In the genomic region with DNA sequence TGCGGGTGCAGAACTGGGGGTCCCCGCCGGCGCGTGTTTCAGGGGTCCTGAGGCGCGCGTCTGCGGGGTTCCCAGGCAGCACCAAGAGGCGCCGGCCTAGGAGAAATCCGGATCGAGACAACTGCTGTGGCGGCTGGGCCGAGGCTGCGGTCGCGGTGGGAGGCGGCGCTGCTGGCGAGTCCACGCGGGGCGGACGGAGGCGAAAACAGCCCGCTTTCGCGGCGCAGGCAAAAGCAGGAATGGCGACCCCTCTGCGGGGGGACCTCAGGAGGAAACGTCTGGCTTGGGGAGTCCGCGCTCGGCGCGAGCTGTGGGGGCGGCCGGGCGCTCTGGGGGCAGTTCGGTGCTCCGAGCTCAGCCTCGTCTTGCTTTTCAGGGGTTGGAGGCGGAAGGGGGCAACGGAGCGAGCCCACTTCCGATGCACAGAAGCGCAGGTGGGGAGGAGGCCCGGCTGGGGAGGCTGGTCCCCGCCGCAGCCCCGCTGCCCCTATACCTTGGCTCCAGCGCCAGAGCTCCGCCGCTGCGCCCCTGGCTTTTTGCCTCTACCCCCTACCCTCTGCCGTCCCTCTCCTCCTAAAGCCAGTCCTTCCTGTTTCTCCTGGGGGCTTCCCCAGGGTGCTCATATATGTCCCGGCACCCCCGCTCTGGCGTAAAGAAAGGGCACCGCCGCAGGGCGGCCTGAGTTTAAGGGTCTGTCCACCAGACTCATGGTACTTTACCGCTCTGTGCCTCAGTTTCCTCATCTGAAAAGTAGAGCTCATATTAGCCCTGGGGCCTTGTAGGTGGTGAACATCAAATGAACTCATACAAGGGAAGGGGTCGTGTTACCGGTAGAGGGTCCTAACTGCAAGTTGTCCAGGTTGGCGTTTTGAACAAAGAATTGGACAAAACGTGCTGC, we compare ENCODE assay signal across 8 cellular contexts.
DNase-seq lines count a peak whose midpoint lies in the region; ATAC-seq and TF ChIP-seq lines count a peak whose summit lies in the region.

No MANE protein-coding gene starts in this region.

- TF ChIP-seq CTCF in GM10266 (IDR thresholded peaks at IDR 0.05; ENCODE audit: control insufficient read depth, insufficient read depth, low read depth, missing control alignments) (peak; percentile 5), MCF 10A (IDR thresholded peaks at IDR 0.05; ENCODE audit: unreplicated experiment) (no peak), spleen (IDR thresholded peaks at IDR 0.05 in 8 of 11, conservative IDR thresholded peaks at IDR 0.05 in 3 of 11) (no peak)

- peak overlapping the region; percentile 84 to 91 (median 88) for H3K27ac ChIP-seq in spleen

- peaks cover 0 to 10% (median 0%) of the 10 kb centered on the region in 8 donors for H3K9me3 ChIP-seq in spleen

- no TSS peak for BruUV-seq in MCF 10A (replicated peaks; lab: Mats Ljungman, UMichigan)

- TF ChIP-seq POLR2A in spleen (IDR thresholded peaks at IDR 0.05), result no peak

- ATAC-seq in HG02763 (IDR thresholded peaks at IDR 0.05; ENCODE audit: unreplicated experiment) (peak; percentile 40), SK-N-SH treated with all-trans-retinoic acid at 6 μM for 48 hours (peak; percentile 79)

- DNase-seq in GM10266 (ENCODE audit: extremely low spot score), result peak; percentile 72
- DNase-seq in MCF 10A (ENCODE audit: unreplicated experiment), result no peak
- DNase-seq in iPS-NIHi7 (ENCODE audit: extremely low spot score), result peak; percentile 40
- peak; percentile 91 for DNase-seq in spleen
- no peak for DNase-seq in ecto neural progenitor cell (ENCODE audit: low spot score)
- no peak for DNase-seq in NCI-H524 treated with DMSO at 0.1 percent for 48 hours (lab: John Stamatoyannopoulos, UW)

- H3K9me3 Mint-ChIP-seq in MCF 10A (ENCODE audit: unreplicated experiment), result no peaks in the 10 kb centered on the region

- no peaks in the 10 kb centered on the region for H3K36me3 ChIP-seq in spleen

- peak overlapping the region; percentile 59 to 86 (median 72) for H3K4me3 ChIP-seq in spleen

- H3K27ac Mint-ChIP-seq in MCF 10A (ENCODE audit: low read depth, unreplicated experiment), result no peak overlapping the region

- CTCF ChIA-PET in MCF 10A (lab: Yijun Ruan, JAX), result no interaction called here

- H3K27me3 Mint-ChIP-seq in MCF 10A (ENCODE audit: insufficient read depth, unreplicated experiment), result no peaks in the 10 kb centered on the region

- intact Hi-C loops in MCF 10A (cut with micrococcal nuclease) (no loop called here), spleen (cut with DNase I; ENCODE audit: low total_unique reads) (no loop called here)

- H3K36me3 Mint-ChIP-seq in MCF 10A (ENCODE audit: insufficient read depth, unreplicated experiment), result peaks cover 5% of the 10 kb centered on the region

- peak overlapping the region; percentile 73 for H3K4me3 Mint-ChIP-seq in MCF 10A (ENCODE audit: unreplicated experiment)

- peaks cover 0 to 18% (median 0%) of the 10 kb centered on the region in 7 donors for H3K27me3 ChIP-seq in spleen (replicated peaks in 1 of 7)

- peaks cover 0 to 34% (median 22%) of the 10 kb centered on the region in 6 donors for H3K4me1 ChIP-seq in spleen

- peaks cover 6% of the 10 kb centered on the region for H3K4me1 Mint-ChIP-seq in MCF 10A (ENCODE audit: insufficient read depth, unreplicated experiment)

- POLR2A ChIA-PET in MCF 10A (lab: Yijun Ruan, JAX), result no interaction called here

- 2 to 42% (median 4%) methylated on average over 28 to 69 of the region's 69 CpGs for WGBS in spleen, 5 donors

TF ChIP-seq in SK-N-SH treated with all-trans-retinoic acid at 6 μM for 48 hours, 23 proteins besides CTCF, POLR2A, EP300 and RAD21 (continues in another document):
- no peak for TF ChIP-seq ZNF70 (CRISPR knock-in tag; IDR thresholded peaks at IDR 0.05)
- TF ChIP-seq CSDC2 (CRISPR knock-in tag; IDR thresholded peaks at IDR 0.05), result no peak
- no peak for TF ChIP-seq ZFP3 (CRISPR knock-in tag; IDR thresholded peaks at IDR 0.05)
- TF ChIP-seq, protein P1, sequence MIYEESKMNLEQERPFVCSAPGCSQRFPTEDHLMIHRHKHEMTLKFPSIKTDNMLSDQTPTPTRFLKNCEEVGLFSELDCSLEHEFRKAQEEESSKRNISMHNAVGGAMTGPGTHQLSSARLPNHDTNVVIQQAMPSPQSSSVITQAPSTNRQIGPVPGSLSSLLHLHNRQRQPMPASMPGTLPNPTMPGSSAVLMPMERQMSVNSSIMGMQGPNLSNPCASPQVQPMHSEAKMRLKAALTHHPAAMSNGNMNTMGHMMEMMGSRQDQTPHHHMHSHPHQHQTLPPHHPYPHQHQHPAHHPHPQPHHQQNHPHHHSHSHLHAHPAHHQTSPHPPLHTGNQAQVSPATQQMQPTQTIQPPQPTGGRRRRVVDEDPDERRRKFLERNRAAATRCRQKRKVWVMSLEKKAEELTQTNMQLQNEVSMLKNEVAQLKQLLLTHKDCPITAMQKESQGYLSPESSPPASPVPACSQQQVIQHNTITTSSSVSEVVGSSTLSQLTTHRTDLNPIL (CRISPR knock-in tag; IDR thresholded peaks at IDR 0.05; ENCODE audit: low read depth), result no peak
- TF ChIP-seq, protein P2, sequence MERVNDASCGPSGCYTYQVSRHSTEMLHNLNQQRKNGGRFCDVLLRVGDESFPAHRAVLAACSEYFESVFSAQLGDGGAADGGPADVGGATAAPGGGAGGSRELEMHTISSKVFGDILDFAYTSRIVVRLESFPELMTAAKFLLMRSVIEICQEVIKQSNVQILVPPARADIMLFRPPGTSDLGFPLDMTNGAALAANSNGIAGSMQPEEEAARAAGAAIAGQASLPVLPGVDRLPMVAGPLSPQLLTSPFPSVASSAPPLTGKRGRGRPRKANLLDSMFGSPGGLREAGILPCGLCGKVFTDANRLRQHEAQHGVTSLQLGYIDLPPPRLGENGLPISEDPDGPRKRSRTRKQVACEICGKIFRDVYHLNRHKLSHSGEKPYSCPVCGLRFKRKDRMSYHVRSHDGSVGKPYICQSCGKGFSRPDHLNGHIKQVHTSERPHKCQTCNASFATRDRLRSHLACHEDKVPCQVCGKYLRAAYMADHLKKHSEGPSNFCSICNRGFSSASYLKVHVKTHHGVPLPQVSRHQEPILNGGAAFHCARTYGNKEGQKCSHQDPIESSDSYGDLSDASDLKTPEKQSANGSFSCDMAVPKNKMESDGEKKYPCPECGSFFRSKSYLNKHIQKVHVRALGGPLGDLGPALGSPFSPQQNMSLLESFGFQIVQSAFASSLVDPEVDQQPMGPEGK (CRISPR knock-in tag; IDR thresholded peaks at IDR 0.05; ENCODE audit: borderline replicate concordance), result no peak
- TF ChIP-seq SNAI2 (CRISPR knock-in tag; IDR thresholded peaks at IDR 0.05), result no peak
- TF ChIP-seq PPARA (CRISPR knock-in tag; IDR thresholded peaks at IDR 0.05; ENCODE audit: borderline replicate concordance), result no peak
- TF ChIP-seq, protein P3, sequence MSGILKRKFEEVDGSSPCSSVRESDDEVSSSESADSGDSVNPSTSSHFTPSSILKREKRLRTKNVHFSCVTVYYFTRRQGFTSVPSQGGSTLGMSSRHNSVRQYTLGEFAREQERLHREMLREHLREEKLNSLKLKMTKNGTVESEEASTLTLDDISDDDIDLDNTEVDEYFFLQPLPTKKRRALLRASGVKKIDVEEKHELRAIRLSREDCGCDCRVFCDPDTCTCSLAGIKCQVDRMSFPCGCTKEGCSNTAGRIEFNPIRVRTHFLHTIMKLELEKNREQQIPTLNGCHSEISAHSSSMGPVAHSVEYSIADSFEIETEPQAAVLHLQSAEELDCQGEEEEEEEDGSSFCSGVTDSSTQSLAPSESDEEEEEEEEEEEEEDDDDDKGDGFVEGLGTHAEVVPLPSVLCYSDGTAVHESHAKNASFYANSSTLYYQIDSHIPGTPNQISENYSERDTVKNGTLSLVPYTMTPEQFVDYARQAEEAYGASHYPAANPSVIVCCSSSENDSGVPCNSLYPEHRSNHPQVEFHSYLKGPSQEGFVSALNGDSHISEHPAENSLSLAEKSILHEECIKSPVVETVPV (CRISPR knock-in tag; IDR thresholded peaks at IDR 0.05), result no peak
- TF ChIP-seq BACH2 (CRISPR knock-in tag; IDR thresholded peaks at IDR 0.05; ENCODE audit: borderline replicate concordance), result no peak
- no peak for TF ChIP-seq TOX (CRISPR knock-in tag; IDR thresholded peaks at IDR 0.05; ENCODE audit: borderline replicate concordance)
- TF ChIP-seq RARB (CRISPR knock-in tag; IDR thresholded peaks at IDR 0.05), result no peak
- TF ChIP-seq, protein P4, sequence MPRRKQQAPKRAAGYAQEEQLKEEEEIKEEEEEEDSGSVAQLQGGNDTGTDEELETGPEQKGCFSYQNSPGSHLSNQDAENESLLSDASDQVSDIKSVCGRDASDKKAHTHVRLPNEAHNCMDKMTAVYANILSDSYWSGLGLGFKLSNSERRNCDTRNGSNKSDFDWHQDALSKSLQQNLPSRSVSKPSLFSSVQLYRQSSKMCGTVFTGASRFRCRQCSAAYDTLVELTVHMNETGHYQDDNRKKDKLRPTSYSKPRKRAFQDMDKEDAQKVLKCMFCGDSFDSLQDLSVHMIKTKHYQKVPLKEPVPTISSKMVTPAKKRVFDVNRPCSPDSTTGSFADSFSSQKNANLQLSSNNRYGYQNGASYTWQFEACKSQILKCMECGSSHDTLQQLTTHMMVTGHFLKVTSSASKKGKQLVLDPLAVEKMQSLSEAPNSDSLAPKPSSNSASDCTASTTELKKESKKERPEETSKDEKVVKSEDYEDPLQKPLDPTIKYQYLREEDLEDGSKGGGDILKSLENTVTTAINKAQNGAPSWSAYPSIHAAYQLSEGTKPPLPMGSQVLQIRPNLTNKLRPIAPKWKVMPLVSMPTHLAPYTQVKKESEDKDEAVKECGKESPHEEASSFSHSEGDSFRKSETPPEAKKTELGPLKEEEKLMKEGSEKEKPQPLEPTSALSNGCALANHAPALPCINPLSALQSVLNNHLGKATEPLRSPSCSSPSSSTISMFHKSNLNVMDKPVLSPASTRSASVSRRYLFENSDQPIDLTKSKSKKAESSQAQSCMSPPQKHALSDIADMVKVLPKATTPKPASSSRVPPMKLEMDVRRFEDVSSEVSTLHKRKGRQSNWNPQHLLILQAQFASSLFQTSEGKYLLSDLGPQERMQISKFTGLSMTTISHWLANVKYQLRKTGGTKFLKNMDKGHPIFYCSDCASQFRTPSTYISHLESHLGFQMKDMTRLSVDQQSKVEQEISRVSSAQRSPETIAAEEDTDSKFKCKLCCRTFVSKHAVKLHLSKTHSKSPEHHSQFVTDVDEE (CRISPR knock-in tag; IDR thresholded peaks at IDR 0.05), result no peak
- no peak for TF ChIP-seq ZNF8 (CRISPR knock-in tag; IDR thresholded peaks at IDR 0.05)

Comparison
In these comparisons a context has a peak if more than half of its experiments do, and no peak if none do; other contexts are left out.
1. DNase-seq: peak in GM10266 (single experiment), iPS-NIHi7 (single experiment) and spleen (single experiment); none in MCF 10A (single experiment), ecto neural progenitor cell (single experiment) and NCI-H524 treated with DMSO at 0.1 percent for 48 hours (single experiment).